In the genomic region with DNA sequence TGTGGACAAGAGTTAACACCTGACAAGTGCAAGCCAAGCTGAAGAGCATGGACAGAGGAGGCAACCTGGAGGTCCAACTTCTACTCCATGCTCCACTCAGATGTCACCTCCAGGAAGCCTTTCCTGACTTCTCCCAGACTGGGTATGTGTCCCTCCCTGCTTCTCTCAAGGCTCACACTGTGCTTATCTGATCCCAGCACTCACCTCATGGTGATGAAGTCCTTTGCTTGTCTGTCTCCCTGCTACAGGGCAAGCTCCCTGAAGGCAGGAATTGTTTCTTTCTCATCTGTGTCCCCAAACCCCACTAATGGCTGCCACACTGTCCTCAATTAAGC, we compare ENCODE assay signal across 12 cellular contexts. TPM values are rescaled to one million over a fixed set of nuclear protein-coding genes. Genes with fewer than 3 reads are reported as not detected.
DNase-seq lines count a peak whose midpoint lies in the region; ATAC-seq and TF ChIP-seq lines count a peak whose summit lies in the region.
"Had no signal": no experiment of that assay in that cellular context is flagged by ENCODE, and none has a peak within 500 bp of the region (broad histone marks: within the 10 kb centered on the region; RNA-seq: fewer than 3 reads in every experiment).

No MANE protein-coding gene starts in this region.

- TF ChIP-seq CTCF in MM.1S (IDR thresholded peaks at IDR 0.05; ENCODE audit: low read length) (no peak), glutamatergic neuron (IDR thresholded peaks at IDR 0.05; ENCODE audit: partially characterized antibody, unreplicated experiment) (no peak), osteocyte (IDR thresholded peaks at IDR 0.05) (no peak)

- H2AFZ ChIP-seq in MM.1S (ENCODE audit: low read length), result no peak overlapping the region

- H3K4me3 ChIP-seq in MM.1S (ENCODE audit: low read length), result no peak overlapping the region

- no peaks in the 10 kb centered on the region for H3K36me3 ChIP-seq in MM.1S (replicated peaks; ENCODE audit: insufficient read depth, low read length)
- H3K36me3 ChIP-seq: gastrocnemius medialis, spleen had no signal

- H3K9ac ChIP-seq in MM.1S (ENCODE audit: low read length), result no peak overlapping the region

- no peaks in the 10 kb centered on the region for H3K36me3 Mint-ChIP-seq in activated naive CD8-positive, alpha-beta T cell
- H3K36me3 Mint-ChIP-seq in activated naive CD8-positive, alpha-beta T cell treated with anti-CD3 and anti-CD28 coated beads, Interleukin-2, amount 50 U/mL, for 24 hours (ENCODE audit: low read depth), result no peaks in the 10 kb centered on the region
- peaks cover 5% of the 10 kb centered on the region for H3K36me3 Mint-ChIP-seq in glutamatergic neuron (ENCODE audit: unreplicated experiment)
- no peaks in the 10 kb centered on the region for H3K36me3 Mint-ChIP-seq in osteocyte (ENCODE audit: unreplicated experiment)

- H3F3A ChIP-seq in MM.1S (ENCODE audit: insufficient read depth, low read length), result no peaks in the 10 kb centered on the region

- DNase-seq in activated naive CD8-positive, alpha-beta T cell treated with anti-CD3 and anti-CD28 coated beads, Interleukin-2, amount 50 U/mL, for 24 hours, result no peak
- no peak for DNase-seq in MM.1S
- no peak for DNase-seq in glutamatergic neuron
- DNase-seq in osteocyte (ENCODE audit: extremely low spot score, unreplicated experiment), result no peak
- no peak for DNase-seq in ureter (ENCODE audit: low spot score)
- DNase-seq in NCI-H345 (lab: John Stamatoyannopoulos, UW), result no peak
- DNase-seq: amniotic stem cell, gastrocnemius medialis had no signal

- peak overlapping the region; percentile 81; the same call in 1 of the 2 replicates for H3K4me2 ChIP-seq in MM.1S (ENCODE audit: low read depth, low read length)

- no peaks in the 10 kb centered on the region for H3K9me3 Mint-ChIP-seq in activated naive CD8-positive, alpha-beta T cell (ENCODE audit: low read depth)
- no peaks in the 10 kb centered on the region for H3K9me3 Mint-ChIP-seq in activated naive CD8-positive, alpha-beta T cell treated with anti-CD3 and anti-CD28 coated beads, Interleukin-2, amount 50 U/mL, for 24 hours
- H3K9me3 Mint-ChIP-seq in glutamatergic neuron (ENCODE audit: unreplicated experiment) (peaks cover 4% of the 10 kb centered on the region), osteocyte (ENCODE audit: unreplicated experiment) (no peaks in the 10 kb centered on the region)

- peaks cover 30% of the 10 kb centered on the region for H3K4me1 Mint-ChIP-seq in activated naive CD8-positive, alpha-beta T cell (ENCODE audit: low read depth)
- H3K4me1 Mint-ChIP-seq in activated naive CD8-positive, alpha-beta T cell treated with anti-CD3 and anti-CD28 coated beads, Interleukin-2, amount 50 U/mL, for 24 hours, result peaks cover 23% of the 10 kb centered on the region
- H3K4me1 Mint-ChIP-seq in glutamatergic neuron (ENCODE audit: low read depth, unreplicated experiment), result peaks cover 11% of the 10 kb centered on the region
- peaks cover 25% of the 10 kb centered on the region for H3K4me1 Mint-ChIP-seq in osteocyte (ENCODE audit: unreplicated experiment)

- peaks cover 24% of the 10 kb centered on the region for H3K27me3 Mint-ChIP-seq in activated naive CD8-positive, alpha-beta T cell
- peaks cover 40% of the 10 kb centered on the region for H3K27me3 Mint-ChIP-seq in activated naive CD8-positive, alpha-beta T cell treated with anti-CD3 and anti-CD28 coated beads, Interleukin-2, amount 50 U/mL, for 24 hours
- H3K27me3 Mint-ChIP-seq in glutamatergic neuron (ENCODE audit: unreplicated experiment) (peaks cover 24% of the 10 kb centered on the region), osteocyte (ENCODE audit: unreplicated experiment) (peaks cover 42% of the 10 kb centered on the region)

- H3K27me3 ChIP-seq in MM.1S (replicated peaks; ENCODE audit: insufficient read depth, low read length), result peaks cover 49% of the 10 kb centered on the region

- H4K20me1 ChIP-seq in MM.1S (ENCODE audit: insufficient read depth, low read length), result no peaks in the 10 kb centered on the region

- ATAC-seq in activated naive CD8-positive, alpha-beta T cell treated with anti-CD3 and anti-CD28 coated beads, Interleukin-2, amount 50 U/mL, for 24 hours, result no peak
- no peak for ATAC-seq in GM18519 (IDR thresholded peaks at IDR 0.05; ENCODE audit: low FRiP score, unreplicated experiment)

- no peaks in the 10 kb centered on the region for H3K79me2 ChIP-seq in MM.1S (ENCODE audit: low read length)

- H3K9me2 ChIP-seq in MM.1S (replicated peaks; ENCODE audit: insufficient read depth, low read length), result no peaks in the 10 kb centered on the region

- H3K27ac Mint-ChIP-seq in activated naive CD8-positive, alpha-beta T cell, result no peak overlapping the region
- H3K27ac Mint-ChIP-seq in activated naive CD8-positive, alpha-beta T cell treated with anti-CD3 and anti-CD28 coated beads, Interleukin-2, amount 50 U/mL, for 24 hours, result no peak overlapping the region
- H3K27ac Mint-ChIP-seq in glutamatergic neuron (ENCODE audit: unreplicated experiment) (no peak overlapping the region), osteocyte (ENCODE audit: unreplicated experiment) (no peak overlapping the region)

- H3K4me1 ChIP-seq in MM.1S (ENCODE audit: low read length), result peaks cover 5% of the 10 kb centered on the region; the same call in 1 of the 2 replicates

- H3K4me3 Mint-ChIP-seq in activated naive CD8-positive, alpha-beta T cell, result peak overlapping the region; percentile 78
- no peak overlapping the region for H3K4me3 Mint-ChIP-seq in activated naive CD8-positive, alpha-beta T cell treated with anti-CD3 and anti-CD28 coated beads, Interleukin-2, amount 50 U/mL, for 24 hours
- H3K4me3 Mint-ChIP-seq in glutamatergic neuron (ENCODE audit: unreplicated experiment), result peak overlapping the region; percentile 59
- H3K4me3 Mint-ChIP-seq in osteocyte (ENCODE audit: unreplicated experiment), result peak overlapping the region; percentile 15

- no peaks in the 10 kb centered on the region for H3K9me3 ChIP-seq in MM.1S (replicated peaks; ENCODE audit: insufficient read depth, low read length)
- H3K9me3 ChIP-seq: gastrocnemius medialis, HAP-1, spleen had no signal

- H3K27ac ChIP-seq in MM.1S (ENCODE audit: low read length), result no peak overlapping the region
- H3K27ac ChIP-seq: gastrocnemius medialis, spleen had no signal

RNA-seq across cellular contexts. Expression of a gene that starts 2.7 kb away (rescaled TPM):
- total RNA-seq in glutamatergic neuron (ENCODE audit: unreplicated experiment) (1.3 TPM), osteocyte (not detected in 2 replicates), ureter (not detected)

RNA-seq across cellular contexts. Expression of a gene that starts 9.7 kb away (rescaled TPM):
- not detected for total RNA-seq in glutamatergic neuron (ENCODE audit: unreplicated experiment)
- not detected in 2 replicates for total RNA-seq in osteocyte
- not detected for total RNA-seq in ureter
- total RNA-seq: gastrocnemius medialis, spleen had no signal

RNA-seq across cellular contexts. Expression of a gene that starts 16.7 kb away (rescaled TPM):
- 2.0 TPM for total RNA-seq in glutamatergic neuron (ENCODE audit: unreplicated experiment)
- not detected in 2 replicates for total RNA-seq in osteocyte
- total RNA-seq in ureter, result 0.18 TPM

RNA-seq across cellular contexts. Expression of a gene that starts 42.7 kb away (rescaled TPM):
- total RNA-seq in glutamatergic neuron (ENCODE audit: unreplicated experiment) (1.9 TPM), osteocyte (2.6 and 4.1 TPM in 2 replicates), ureter (0.68 TPM)
- total RNA-seq: gastrocnemius medialis had no signal

RNA-seq across cellular contexts. Expression of a gene that starts 48.3 kb away (rescaled TPM):
- 38.5 TPM for total RNA-seq in glutamatergic neuron (ENCODE audit: unreplicated experiment)
- 72.6 and 76.9 TPM in 2 replicates for total RNA-seq in osteocyte
- 63.6 TPM for total RNA-seq in ureter
